Comparison of ENCODE assay signal across 9 cellular contexts in the genomic region with DNA sequence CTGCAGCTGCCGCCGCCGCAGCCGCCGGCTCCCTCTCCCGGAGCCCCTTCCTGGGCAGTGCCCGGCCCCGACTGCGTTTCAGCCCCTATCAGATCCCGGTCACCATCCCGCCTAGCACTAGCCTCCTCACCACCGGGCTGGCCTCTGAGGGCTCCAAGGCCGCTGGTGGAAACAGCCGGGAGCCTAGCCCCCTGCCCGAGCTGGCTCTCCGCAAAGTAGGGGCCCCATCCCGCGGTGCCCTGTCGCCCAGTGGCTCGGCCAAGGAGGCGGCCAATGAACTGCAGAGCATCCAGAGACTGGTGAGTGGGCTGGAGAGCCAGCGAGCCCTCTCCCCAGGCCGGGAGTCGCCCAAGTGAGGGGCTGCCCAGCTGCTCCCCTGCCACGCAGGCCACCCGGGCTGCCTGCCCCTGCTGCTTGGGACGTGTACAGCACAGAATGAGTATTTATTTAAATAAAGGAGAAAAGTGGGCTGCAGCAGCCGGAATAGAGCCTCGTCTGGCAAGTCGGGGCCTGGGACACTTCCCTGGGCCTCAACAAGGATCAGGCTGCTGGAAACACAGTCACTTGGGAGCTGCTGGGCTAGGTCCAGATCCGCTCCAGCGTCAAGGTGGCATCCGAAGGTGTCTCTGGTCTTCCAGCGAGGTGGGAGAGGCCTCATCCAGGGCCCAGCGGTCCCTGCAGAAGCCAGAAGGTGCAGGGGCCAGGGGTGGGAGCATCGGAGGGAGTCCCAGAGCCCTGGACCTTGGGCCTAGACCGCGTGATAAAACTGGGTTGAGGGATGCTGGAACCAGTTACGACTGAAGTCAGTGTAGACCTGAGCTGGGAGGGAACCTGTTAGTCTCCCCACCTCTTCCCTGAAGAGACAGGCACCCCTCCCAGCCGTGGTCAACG. TPM values are rescaled to one million over a fixed set of nuclear protein-coding genes. Genes with fewer than 3 reads are reported as not detected.
DNase-seq lines count a peak whose midpoint lies in the region; ATAC-seq and TF ChIP-seq lines count a peak whose summit lies in the region.
"Had no signal": no experiment of that assay in that cellular context is flagged by ENCODE, and none has a peak within 500 bp of the region (broad histone marks: within the 10 kb centered on the region; RNA-seq: fewer than 3 reads in every experiment).

No MANE protein-coding gene starts in this region.

- H3K4me1 ChIP-seq in breast epithelium (peaks cover 0 to 3% of the 10 kb centered on the region in 2 donors), mammary epithelial cell (ENCODE audit: insufficient read depth, low read length) (peaks cover 11% of the 10 kb centered on the region), mucosa of stomach (ENCODE audit: control insufficient read depth, insufficient read depth, low read length) (peaks cover 42% of the 10 kb centered on the region)

- no peak overlapping the region for H3K4me2 ChIP-seq in mammary epithelial cell (ENCODE audit: insufficient read depth, low read depth, low read length)

- DNase-seq in breast epithelium (ENCODE audit: low spot score in 2 of 2) (peak in 1 of 2 donors; percentile 50), mammary epithelial cell (no peak), chondrocyte (ENCODE audit: low spot score) (peak; percentile 87), NCI-H1105 (lab: John Stamatoyannopoulos, UW) (no peak), NCI-H1417 (lab: John Stamatoyannopoulos, UW) (no peak), dedifferentiated amniotic fluid mesenchymal stem cell (ENCODE audit: extremely low spot score) (no peak)
- DNase-seq: NCI-H2029 treated with DMSO at 0.1 percent for 48 hours had no signal

- H3K36me3 ChIP-seq in breast epithelium (no peaks in the 10 kb centered on the region), mammary epithelial cell (ENCODE audit: insufficient read depth, low read length) (no peaks in the 10 kb centered on the region), mucosa of stomach (ENCODE audit: control insufficient read depth, insufficient read depth, low read length) (no peaks in the 10 kb centered on the region)

- CTCF ChIA-PET in mammary epithelial cell (lab: Charles Lee; ENCODE audit: low non-redundant PET), result no interaction called here

- peaks cover 2% of the 10 kb centered on the region for H3K36me3 Mint-ChIP-seq in chondrocyte (ENCODE audit: low read depth)

- WGBS in mammary epithelial cell (ENCODE audit: low coverage, missing lambda C conversion rate), result 95% methylated on average over 25 of the region's 41 CpGs

- TF ChIP-seq CTCF in breast epithelium (IDR thresholded peaks at IDR 0.05) (no peak), mammary epithelial cell (conservative IDR thresholded peaks at IDR 0.05 in 1 of 2, IDR thresholded peaks at IDR 0.05 in 1 of 2; ENCODE audit: extremely low read depth in 1 of 2, insufficient read depth in 1 of 2, low read depth in 1 of 2, low read length in 2 of 2) (no peak), chondrocyte (IDR thresholded peaks at IDR 0.05) (no peak)

- H3K9me3 Mint-ChIP-seq in chondrocyte (ENCODE audit: low read depth), result no peaks in the 10 kb centered on the region

- no peaks in the 10 kb centered on the region for H3K79me2 ChIP-seq in mammary epithelial cell (ENCODE audit: insufficient read depth, low read length)

- TF ChIP-seq POLR2A in breast epithelium (IDR thresholded peaks at IDR 0.05), result no peak

- H3K9me3 ChIP-seq in breast epithelium (peaks cover 0 to 4% of the 10 kb centered on the region in 2 donors), mammary epithelial cell (replicated peaks; ENCODE audit: insufficient read depth, low read length) (no peaks in the 10 kb centered on the region), mucosa of stomach (ENCODE audit: control insufficient read depth, low read length) (no peaks in the 10 kb centered on the region)

- H3K27me3 Mint-ChIP-seq in chondrocyte (ENCODE audit: low read depth), result no peaks in the 10 kb centered on the region

- dilution Hi-C loops in mammary epithelial cell (cut with HindIII; ENCODE audit: low sequenced_read_pairs), result no loop called here

- ATAC-seq in GM21723 (IDR thresholded peaks at IDR 0.05; ENCODE audit: unreplicated experiment), result no peak

- H3K4me3 ChIP-seq in breast epithelium (peak overlapping the region; percentile 6 to 73 (median 22)), mammary epithelial cell (replicated peaks in 1 of 3; ENCODE audit: insufficient read depth in 1 of 3, low read depth in 2 of 3, low read length in 3 of 3) (no peak overlapping the region), mucosa of stomach (ENCODE audit: low read length) (no peak overlapping the region)

- no peaks in the 10 kb centered on the region for H4K20me1 ChIP-seq in mammary epithelial cell (ENCODE audit: insufficient read depth, low read length)

- H3K4me3 Mint-ChIP-seq in chondrocyte (ENCODE audit: unreplicated experiment), result peak overlapping the region; percentile 60

- H3K9ac ChIP-seq in mammary epithelial cell (ENCODE audit: insufficient read depth, low read length) (no peak overlapping the region), mucosa of stomach (ENCODE audit: low read length) (peak overlapping the region; percentile 8)

- peaks cover 14% of the 10 kb centered on the region for H3K4me1 Mint-ChIP-seq in chondrocyte (ENCODE audit: low read depth)

- intact Hi-C loops in breast epithelium (cut with DNase I; ENCODE audit: low total_unique reads), result no loop called here
- intact Hi-C loops in mammary epithelial cell (cut with micrococcal nuclease), result loop anchor here (1.0 kb wide), 2 partner anchors 406 to 437 kb away; no protein-coding TSS in a partner anchor

- no peak overlapping the region for H3K27ac Mint-ChIP-seq in chondrocyte (ENCODE audit: unreplicated experiment)

- in situ Hi-C loops in mammary epithelial cell (cut with MboI; ENCODE audit: low sequenced_read_pairs in 2 of 2), result loop anchor here (10.0 to 25.0 kb wide), 3 partner anchors 429 to 696 kb away; no protein-coding TSS in a partner anchor

- H3K27me3 ChIP-seq in breast epithelium, result peaks cover 0 to 4% of the 10 kb centered on the region in 2 donors
- H3K27me3 ChIP-seq in mammary epithelial cell (ENCODE audit: insufficient read depth, low read length), result no peaks in the 10 kb centered on the region
- H3K27me3 ChIP-seq in mucosa of stomach (ENCODE audit: control insufficient read depth, insufficient read depth, low read length), result peaks cover 83% of the 10 kb centered on the region

- no peak overlapping the region for H2AFZ ChIP-seq in mammary epithelial cell (ENCODE audit: low read depth, low read length)

- BruUV-seq in mammary epithelial cell (replicated peaks; lab: Mats Ljungman, UMichigan), result no TSS peak

- peak overlapping the region; percentile 52 to 78 for H3K27ac ChIP-seq in breast epithelium
- H3K27ac ChIP-seq in mammary epithelial cell (ENCODE audit: insufficient read depth, low read depth, low read length), result no peak overlapping the region

RNA-seq across cellular contexts. Expression of a gene that starts 8.8 kb away (rescaled TPM):
- total RNA-seq in breast epithelium (1 to 10 TPM; 4.8 to 8.5 (median 5.7) TPM), mammary epithelial cell (1 to 10 TPM; 1.5 to 4.8 TPM), chondrocyte (2.0 to 8.6 TPM (median 8.4 TPM) in 3 replicates)
- polyA plus RNA-seq in mammary epithelial cell, result not detected
- not detected for polyA minus RNA-seq in mammary epithelial cell

RNA-seq across cellular contexts. Expression of a gene that starts 43.8 kb away (rescaled TPM):
- under 1 TPM in 1 of 3 donors, not detected in 2; 0.80 TPM for total RNA-seq in breast epithelium
- under 1 TPM in 1 of 2 donors, not detected in 1; 0.33 TPM for total RNA-seq in mammary epithelial cell
- 0.03 TPM for polyA plus RNA-seq in mammary epithelial cell
- not detected for polyA minus RNA-seq in mammary epithelial cell
- not detected in 3 replicates for total RNA-seq in chondrocyte

Comparison
In these comparisons a context has a peak if more than half of its experiments do, and no peak if none do; other contexts are left out.
1. H3K4me3 ChIP-seq: peak in breast epithelium (3 of 3); none in mammary epithelial cell (0 of 3) and mucosa of stomach (single experiment).